ENCODE assay signal across 3 cellular contexts in genomic region chrX:113986427-113986826, GRCh38.
TF ChIP-seq lines count a peak whose summit lies in the region.

No MANE protein-coding gene starts in this region.

TF ChIP-seq in GM23338, 12 proteins besides CTCF, POLR2A, EP300 and RAD21 (continues in another document):
- no peak for TF ChIP-seq POLR2AphosphoS5 (IDR thresholded peaks at IDR 0.05; ENCODE audit: low read depth)
- no peak for TF ChIP-seq ZNF331 (CRISPR knock-in tag; IDR thresholded peaks at IDR 0.05; ENCODE audit: low read depth)
- TF ChIP-seq, protein P1, sequence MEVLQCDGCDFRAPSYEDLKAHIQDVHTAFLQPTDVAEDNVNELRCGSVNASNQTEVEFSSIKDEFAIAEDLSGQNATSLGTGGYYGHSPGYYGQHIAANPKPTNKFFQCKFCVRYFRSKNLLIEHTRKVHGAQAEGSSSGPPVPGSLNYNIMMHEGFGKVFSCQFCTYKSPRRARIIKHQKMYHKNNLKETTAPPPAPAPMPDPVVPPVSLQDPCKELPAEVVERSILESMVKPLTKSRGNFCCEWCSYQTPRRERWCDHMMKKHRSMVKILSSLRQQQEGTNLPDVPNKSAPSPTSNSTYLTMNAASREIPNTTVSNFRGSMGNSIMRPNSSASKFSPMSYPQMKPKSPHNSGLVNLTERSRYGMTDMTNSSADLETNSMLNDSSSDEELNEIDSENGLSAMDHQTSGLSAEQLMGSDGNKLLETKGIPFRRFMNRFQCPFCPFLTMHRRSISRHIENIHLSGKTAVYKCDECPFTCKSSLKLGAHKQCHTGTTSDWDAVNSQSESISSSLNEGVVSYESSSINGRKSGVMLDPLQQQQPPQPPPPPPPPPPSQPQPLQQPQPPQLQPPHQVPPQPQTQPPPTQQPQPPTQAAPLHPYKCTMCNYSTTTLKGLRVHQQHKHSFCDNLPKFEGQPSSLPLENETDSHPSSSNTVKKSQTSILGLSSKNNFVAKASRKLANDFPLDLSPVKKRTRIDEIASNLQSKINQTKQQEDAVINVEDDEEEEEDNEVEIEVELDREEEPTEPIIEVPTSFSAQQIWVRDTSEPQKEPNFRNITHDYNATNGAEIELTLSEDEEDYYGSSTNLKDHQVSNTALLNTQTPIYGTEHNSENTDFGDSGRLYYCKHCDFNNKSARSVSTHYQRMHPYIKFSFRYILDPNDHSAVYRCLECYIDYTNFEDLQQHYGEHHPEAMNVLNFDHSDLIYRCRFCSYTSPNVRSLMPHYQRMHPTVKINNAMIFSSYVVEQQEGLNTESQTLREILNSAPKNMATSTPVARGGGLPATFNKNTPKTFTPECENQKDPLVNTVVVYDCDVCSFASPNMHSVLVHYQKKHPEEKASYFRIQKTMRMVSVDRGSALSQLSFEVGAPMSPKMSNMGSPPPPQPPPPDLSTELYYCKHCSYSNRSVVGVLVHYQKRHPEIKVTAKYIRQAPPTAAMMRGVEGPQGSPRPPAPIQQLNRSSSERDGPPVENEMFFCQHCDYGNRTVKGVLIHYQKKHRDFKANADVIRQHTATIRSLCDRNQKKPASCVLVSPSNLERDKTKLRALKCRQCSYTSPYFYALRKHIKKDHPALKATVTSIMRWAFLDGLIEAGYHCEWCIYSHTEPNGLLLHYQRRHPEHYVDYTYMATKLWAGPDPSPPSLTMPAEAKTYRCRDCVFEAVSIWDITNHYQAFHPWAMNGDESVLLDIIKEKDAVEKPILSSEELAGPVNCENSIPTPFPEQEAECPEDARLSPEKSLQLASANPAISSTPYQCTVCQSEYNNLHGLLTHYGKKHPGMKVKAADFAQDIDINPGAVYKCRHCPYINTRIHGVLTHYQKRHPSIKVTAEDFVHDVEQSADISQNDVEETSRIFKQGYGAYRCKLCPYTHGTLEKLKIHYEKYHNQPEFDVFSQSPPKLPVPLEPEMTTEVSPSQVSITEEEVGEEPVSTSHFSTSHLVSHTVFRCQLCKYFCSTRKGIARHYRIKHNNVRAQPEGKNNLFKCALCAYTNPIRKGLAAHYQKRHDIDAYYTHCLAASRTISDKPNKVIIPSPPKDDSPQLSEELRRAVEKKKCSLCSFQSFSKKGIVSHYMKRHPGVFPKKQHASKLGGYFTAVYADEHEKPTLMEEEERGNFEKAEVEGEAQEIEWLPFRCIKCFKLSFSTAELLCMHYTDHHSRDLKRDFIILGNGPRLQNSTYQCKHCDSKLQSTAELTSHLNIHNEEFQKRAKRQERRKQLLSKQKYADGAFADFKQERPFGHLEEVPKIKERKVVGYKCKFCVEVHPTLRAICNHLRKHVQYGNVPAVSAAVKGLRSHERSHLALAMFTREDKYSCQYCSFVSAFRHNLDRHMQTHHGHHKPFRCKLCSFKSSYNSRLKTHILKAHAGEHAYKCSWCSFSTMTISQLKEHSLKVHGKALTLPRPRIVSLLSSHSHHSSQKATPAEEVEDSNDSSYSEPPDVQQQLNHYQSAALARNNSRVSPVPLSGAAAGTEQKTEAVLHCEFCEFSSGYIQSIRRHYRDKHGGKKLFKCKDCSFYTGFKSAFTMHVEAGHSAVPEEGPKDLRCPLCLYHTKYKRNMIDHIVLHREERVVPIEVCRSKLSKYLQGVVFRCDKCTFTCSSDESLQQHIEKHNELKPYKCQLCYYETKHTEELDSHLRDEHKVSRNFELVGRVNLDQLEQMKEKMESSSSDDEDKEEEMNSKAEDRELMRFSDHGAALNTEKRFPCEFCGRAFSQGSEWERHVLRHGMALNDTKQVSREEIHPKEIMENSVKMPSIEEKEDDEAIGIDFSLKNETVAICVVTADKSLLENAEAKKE (CRISPR knock-in tag; IDR thresholded peaks at IDR 0.05): no peak
- TF ChIP-seq STAT1 (IDR thresholded peaks at IDR 0.05; ENCODE audit: unreplicated experiment): no peak
- no peak for TF ChIP-seq NANOG (IDR thresholded peaks at IDR 0.05; ENCODE audit: borderline replicate concordance)
- TF ChIP-seq ZNF114 (CRISPR knock-in tag; IDR thresholded peaks at IDR 0.05): no peak
- no peak for TF ChIP-seq EZH2 (IDR thresholded peaks at IDR 0.05; ENCODE audit: low read depth, unreplicated experiment)

TF ChIP-seq in IMR-90, 13 proteins besides CTCF, POLR2A, EP300 and RAD21:
- no peak for TF ChIP-seq BHLHE40 (IDR thresholded peaks at IDR 0.05; ENCODE audit: low read depth, low read length)
- peak; percentile 54 for TF ChIP-seq MAFK (IDR thresholded peaks at IDR 0.05; ENCODE audit: low read depth, low read length)

TF ChIP-seq in K562, 482 proteins besides CTCF, POLR2A, EP300 and RAD21:
- TF ChIP-seq MAFK (IDR thresholded peaks at IDR 0.05; ENCODE audit: low read length): peak; percentile 47; the same call in 1 of the 2 replicates
- TF ChIP-seq, protein P2, sequence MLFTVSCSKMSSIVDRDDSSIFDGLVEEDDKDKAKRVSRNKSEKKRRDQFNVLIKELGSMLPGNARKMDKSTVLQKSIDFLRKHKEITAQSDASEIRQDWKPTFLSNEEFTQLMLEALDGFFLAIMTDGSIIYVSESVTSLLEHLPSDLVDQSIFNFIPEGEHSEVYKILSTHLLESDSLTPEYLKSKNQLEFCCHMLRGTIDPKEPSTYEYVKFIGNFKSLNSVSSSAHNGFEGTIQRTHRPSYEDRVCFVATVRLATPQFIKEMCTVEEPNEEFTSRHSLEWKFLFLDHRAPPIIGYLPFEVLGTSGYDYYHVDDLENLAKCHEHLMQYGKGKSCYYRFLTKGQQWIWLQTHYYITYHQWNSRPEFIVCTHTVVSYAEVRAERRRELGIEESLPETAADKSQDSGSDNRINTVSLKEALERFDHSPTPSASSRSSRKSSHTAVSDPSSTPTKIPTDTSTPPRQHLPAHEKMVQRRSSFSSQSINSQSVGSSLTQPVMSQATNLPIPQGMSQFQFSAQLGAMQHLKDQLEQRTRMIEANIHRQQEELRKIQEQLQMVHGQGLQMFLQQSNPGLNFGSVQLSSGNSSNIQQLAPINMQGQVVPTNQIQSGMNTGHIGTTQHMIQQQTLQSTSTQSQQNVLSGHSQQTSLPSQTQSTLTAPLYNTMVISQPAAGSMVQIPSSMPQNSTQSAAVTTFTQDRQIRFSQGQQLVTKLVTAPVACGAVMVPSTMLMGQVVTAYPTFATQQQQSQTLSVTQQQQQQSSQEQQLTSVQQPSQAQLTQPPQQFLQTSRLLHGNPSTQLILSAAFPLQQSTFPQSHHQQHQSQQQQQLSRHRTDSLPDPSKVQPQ (CRISPR knock-in tag; IDR thresholded peaks at IDR 0.05; ENCODE audit: borderline replicate concordance): no peak
- no peak for TF ChIP-seq TAF7 (tag; IDR thresholded peaks at IDR 0.05)
- no peak for TF ChIP-seq ZNF184 (CRISPR knock-in tag; IDR thresholded peaks at IDR 0.05)
- TF ChIP-seq ZBTB17 (CRISPR knock-in tag; IDR thresholded peaks at IDR 0.05): no peak
- TF ChIP-seq MAFG (tag; conservative IDR thresholded peaks at IDR 0.05): 0 out of 2 replicates have a peak, but pooled peaks have one; percentile 13
- no peak for TF ChIP-seq SREBF1 (IDR thresholded peaks at IDR 0.05; ENCODE audit: borderline replicate concordance, low read depth, low read length)
- TF ChIP-seq MAFF (IDR thresholded peaks at IDR 0.05; ENCODE audit: low read length): peak; percentile 38; the same call in 1 of the 2 replicates
- TF ChIP-seq YY1 (IDR thresholded peaks at IDR 0.05; ENCODE audit: borderline replicate concordance in 1 of 3, control insufficient read depth in 1 of 3, extremely low read depth in 1 of 3, insufficient read depth in 3 of 3, insufficient read length in 1 of 3, insufficient replicate concordance in 2 of 3, low read depth in 1 of 3, low read length in 2 of 3): no peak
- peak; percentile 72 for TF ChIP-seq ZNF316 (IDR thresholded peaks at IDR 0.05)
